ENCODE assay signal across 8 cellular contexts in genomic region chr9:92671323-92671722, GRCh38. TPM values are rescaled to one million over a fixed set of nuclear protein-coding genes. Genes with fewer than 3 reads are reported as not detected.
A peak's percentile ranks its signal among the peaks of the same experiment; 100 is the strongest.
DNase-seq lines count a peak whose midpoint lies in the region; ATAC-seq and TF ChIP-seq lines count a peak whose summit lies in the region.

No MANE protein-coding gene starts in this region.

- POLR2A ChIA-PET in T-cell (lab: Charles Lee), result no interaction called here

- no peak for DNase-seq in activated naive CD4-positive, alpha-beta T cell treated with anti-CD3 and anti-CD28 coated beads for 36 hours
- DNase-seq in activated naive CD4-positive, alpha-beta T cell treated with Interleukin-2 at 50 U/mL for 16 hours, result no peak
- DNase-seq in T-cell, result peak in 1 of 34 experiments; percentile 21
- peak; percentile 85 for DNase-seq in fibroblast of pulmonary artery (ENCODE audit: low read depth)
- DNase-seq in progenitor cell of endocrine pancreas (ENCODE audit: low spot score, unreplicated experiment), result no peak
- DNase-seq in cerebellar cortex (ENCODE audit: low spot score), result no peak
- DNase-seq in H7, result no peak

- H3K36me3 ChIP-seq in H7 (replicated peaks; ENCODE audit: control insufficient read depth, insufficient read depth, low read length), result peaks cover 2% of the 10 kb centered on the region

- H3K27ac Mint-ChIP-seq in activated naive CD4-positive, alpha-beta T cell treated with anti-CD3 and anti-CD28 coated beads for 36 hours, result no peak overlapping the region
- H3K27ac Mint-ChIP-seq in T-cell (no peak overlapping the region), progenitor cell of endocrine pancreas (peak overlapping the region; percentile 24)

- H3K4me3 ChIP-seq in fibroblast of pulmonary artery (replicated peaks; ENCODE audit: low read depth, low read length) (peak overlapping the region; percentile 97), H7 (ENCODE audit: insufficient read depth, low read depth, low read length) (no peak overlapping the region)

- ATAC-seq in T-cell (replicated peaks in 1 of 4) (no peak), HG02840 (IDR thresholded peaks at IDR 0.05; ENCODE audit: low FRiP score, unreplicated experiment) (no peak)

- no peaks in the 10 kb centered on the region for H3K9me3 Mint-ChIP-seq in activated naive CD4-positive, alpha-beta T cell treated with anti-CD3 and anti-CD28 coated beads for 36 hours
- H3K9me3 Mint-ChIP-seq in T-cell (no peaks in the 10 kb centered on the region), progenitor cell of endocrine pancreas (ENCODE audit: low read depth) (no peaks in the 10 kb centered on the region)

- CTCF ChIA-PET in activated naive CD4-positive, alpha-beta T cell treated with anti-CD3 and anti-CD28 coated beads for 36 hours (lab: Charles Lee), result interaction anchor here (0.6 to 2.5 kb wide), 4 partner anchors 15 to 137 kb away, joined by 3 to 9 read pairs (median 3); no protein-coding TSS in a partner anchor
- CTCF ChIA-PET in T-cell (lab: Charles Lee), result interaction anchor here (0.6 to 1.8 kb wide), 2 partner anchors 67 to 93 kb away, joined by 5 to 6 read pairs; partner anchors contain the start of gene BICD2 (in 1 of the 2)

- no peaks in the 10 kb centered on the region for H3K27me3 ChIP-seq in H7 (ENCODE audit: control insufficient read depth, insufficient read depth, low read length)

- H3K4me1 Mint-ChIP-seq in activated naive CD4-positive, alpha-beta T cell treated with anti-CD3 and anti-CD28 coated beads for 36 hours (ENCODE audit: low read depth), result peaks cover 19% of the 10 kb centered on the region
- peaks cover 32 to 37% (median 35%) of the 10 kb centered on the region in 3 donors for H3K4me1 Mint-ChIP-seq in T-cell
- peaks cover 6% of the 10 kb centered on the region for H3K4me1 Mint-ChIP-seq in progenitor cell of endocrine pancreas (ENCODE audit: low read depth)

- no peaks in the 10 kb centered on the region for H3K27me3 Mint-ChIP-seq in activated naive CD4-positive, alpha-beta T cell treated with anti-CD3 and anti-CD28 coated beads for 36 hours (ENCODE audit: low read depth)
- H3K27me3 Mint-ChIP-seq in T-cell, result no peaks in the 10 kb centered on the region
- H3K27me3 Mint-ChIP-seq in progenitor cell of endocrine pancreas, result no peaks in the 10 kb centered on the region

- H3K36me3 Mint-ChIP-seq in activated naive CD4-positive, alpha-beta T cell treated with anti-CD3 and anti-CD28 coated beads for 36 hours (ENCODE audit: low read depth), result peaks cover 3% of the 10 kb centered on the region
- H3K36me3 Mint-ChIP-seq in T-cell (peaks cover 8% of the 10 kb centered on the region), progenitor cell of endocrine pancreas (ENCODE audit: insufficient read depth) (no peaks in the 10 kb centered on the region)

- peak overlapping the region; percentile 93 for H3K4me3 Mint-ChIP-seq in activated naive CD4-positive, alpha-beta T cell treated with anti-CD3 and anti-CD28 coated beads for 36 hours
- peak overlapping the region; percentile 92 to 96 (median 95) for H3K4me3 Mint-ChIP-seq in T-cell
- H3K4me3 Mint-ChIP-seq in progenitor cell of endocrine pancreas (ENCODE audit: low read depth), result peak overlapping the region; percentile 94

- no peak for TF ChIP-seq CTCF in fibroblast of pulmonary artery (IDR thresholded peaks at IDR 0.05; ENCODE audit: low read length, missing control alignments)
- no peak for TF ChIP-seq CTCF in progenitor cell of endocrine pancreas (IDR thresholded peaks at IDR 0.05; ENCODE audit: unreplicated experiment)

- intact Hi-C loops in activated naive CD4-positive, alpha-beta T cell treated with anti-CD3 and anti-CD28 coated beads for 36 hours (cut with micrococcal nuclease), result loop anchor here (2.0 to 10.0 kb wide), 2 partner anchors 119 to 1493 kb away; no protein-coding TSS in a partner anchor

RNA-seq across cellular contexts. Expression of gene IPPK, which starts 1.4 kb away (rescaled TPM):
- 1 to 10 TPM; 7.6 to 8.2 TPM for total RNA-seq in activated naive CD4-positive, alpha-beta T cell treated with anti-CD3 and anti-CD28 coated beads for 36 hours
- total RNA-seq in T-cell (1 to 10 TPM; 7.5 to 9.6 (median 8.3) TPM), progenitor cell of endocrine pancreas (10.2 and 10.8 TPM in 2 replicates)
- 10.6 and 12.5 TPM in 2 replicates for total RNA-seq in H7 (2014; rRNA removed; shearing (Covaris generic))
